Comparison of ENCODE assay signal across 8 cellular contexts in the genomic region with DNA sequence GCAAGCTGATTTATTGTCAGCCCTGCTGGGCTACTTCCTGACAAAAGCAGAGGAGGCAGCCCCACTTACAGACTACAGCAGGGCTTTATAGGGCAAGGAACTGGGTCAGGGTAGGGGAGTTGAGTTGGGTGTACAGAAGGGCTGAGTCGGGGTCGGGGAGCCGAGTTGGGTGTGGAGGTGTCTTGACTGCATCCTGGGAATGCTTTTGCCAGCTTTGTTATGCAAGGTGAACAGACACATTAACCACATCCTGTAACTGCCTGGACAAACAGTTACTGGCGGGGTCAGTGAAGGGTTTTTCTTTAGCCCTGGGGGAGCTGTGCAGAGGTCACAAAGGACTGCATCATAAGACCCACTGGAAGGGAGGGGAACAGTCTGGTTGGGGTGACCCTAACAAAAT. TPM values are rescaled to one million over a fixed set of nuclear protein-coding genes. Genes with fewer than 3 reads are reported as not detected.
A peak's percentile ranks its signal among the peaks of the same experiment; 100 is the strongest.
DNase-seq lines count a peak whose midpoint lies in the region; ATAC-seq and TF ChIP-seq lines count a peak whose summit lies in the region.

No MANE protein-coding gene starts in this region.

- peak; percentile 53 for ATAC-seq in GM18907 (IDR thresholded peaks at IDR 0.05; ENCODE audit: unreplicated experiment)
- ATAC-seq in GM21576 (IDR thresholded peaks at IDR 0.05; ENCODE audit: unreplicated experiment): no peak
- ATAC-seq in HG03354 (IDR thresholded peaks at IDR 0.05; ENCODE audit: poor library complexity, severe bottlenecking, unreplicated experiment): no peak

- H3K27ac Mint-ChIP-seq in dendritic cell treated with granulocyte-macrophage colony-stimulating factor and Interleukin-4, amounts not matched to agents 40 ng/mL and 50 ng/mL, for 4 days: peak overlapping the region; percentile 69
- peak overlapping the region; percentile 13 for H3K27ac Mint-ChIP-seq in nephron progenitor cell

- H3K27me3 Mint-ChIP-seq in dendritic cell treated with granulocyte-macrophage colony-stimulating factor and Interleukin-4, amounts not matched to agents 40 ng/mL and 50 ng/mL, for 4 days: no peaks in the 10 kb centered on the region
- peaks cover 7% of the 10 kb centered on the region for H3K27me3 Mint-ChIP-seq in nephron progenitor cell (ENCODE audit: low read depth, poor library complexity)

- no peaks in the 10 kb centered on the region for H3F3A ChIP-seq in Loucy (ENCODE audit: low read depth)

- peak overlapping the region; percentile 44 for H3K4me2 ChIP-seq in Loucy (ENCODE audit: low read depth, low read length, poor library complexity, severe bottlenecking)

- H3K9me3 ChIP-seq in Loucy (ENCODE audit: insufficient read depth, low read depth, low read length) (no peaks in the 10 kb centered on the region), colonic mucosa (no peaks in the 10 kb centered on the region)

- no peaks in the 10 kb centered on the region for H3K79me2 ChIP-seq in Loucy (ENCODE audit: insufficient read depth, low read length)

- H3K36me3 ChIP-seq in Loucy (ENCODE audit: insufficient read depth, low read length): no peaks in the 10 kb centered on the region
- no peaks in the 10 kb centered on the region for H3K36me3 ChIP-seq in colonic mucosa

- no peaks in the 10 kb centered on the region for H3K9me3 Mint-ChIP-seq in dendritic cell treated with granulocyte-macrophage colony-stimulating factor and Interleukin-4, amounts not matched to agents 40 ng/mL and 50 ng/mL, for 4 days
- peaks cover 3% of the 10 kb centered on the region for H3K9me3 Mint-ChIP-seq in nephron progenitor cell

- no peak overlapping the region for H3K27ac ChIP-seq in colonic mucosa

- H4K20me1 ChIP-seq in Loucy (ENCODE audit: insufficient read depth, low read length, poor library complexity, severe bottlenecking): no peaks in the 10 kb centered on the region

- H3K4me3 ChIP-seq in Loucy (ENCODE audit: low read length, poor library complexity, severe bottlenecking): no peak overlapping the region
- no peak overlapping the region for H3K4me3 ChIP-seq in colonic mucosa

- H3K9ac ChIP-seq in Loucy (ENCODE audit: low read depth, low read length, poor library complexity, severe bottlenecking) (no peak overlapping the region), colonic mucosa (ENCODE audit: low read depth in 2 of 2, low read length in 2 of 2) (no peak overlapping the region)

- intact Hi-C loops in dendritic cell treated with granulocyte-macrophage colony-stimulating factor and Interleukin-4, amounts not matched to agents 40 ng/mL and 50 ng/mL, for 4 days (cut with micrococcal nuclease): no loop called here
- intact Hi-C loops in colonic mucosa (cut with DNase I): no loop called here

- H3K9me2 ChIP-seq in Loucy (replicated peaks; ENCODE audit: low read depth, low read length): no peaks in the 10 kb centered on the region

- H3K4me1 ChIP-seq in Loucy (ENCODE audit: insufficient read depth, low read length, poor library complexity, severe bottlenecking) (peaks cover 23% of the 10 kb centered on the region), colonic mucosa (no peaks in the 10 kb centered on the region)

- H3K4me3 Mint-ChIP-seq in dendritic cell treated with granulocyte-macrophage colony-stimulating factor and Interleukin-4, amounts not matched to agents 40 ng/mL and 50 ng/mL, for 4 days: no peak overlapping the region
- H3K4me3 Mint-ChIP-seq in nephron progenitor cell: peak overlapping the region; percentile 2

- TF ChIP-seq CTCF in Loucy (conservative IDR thresholded peaks at IDR 0.05; ENCODE audit: low read length) (no peak), nephron progenitor cell (IDR thresholded peaks at IDR 0.05) (no peak), colonic mucosa (IDR thresholded peaks at IDR 0.05) (no peak)

- H3K27me3 ChIP-seq in Loucy (ENCODE audit: insufficient read depth, low read length, poor library complexity, severe bottlenecking) (no peaks in the 10 kb centered on the region), colonic mucosa (no peaks in the 10 kb centered on the region)

- peaks cover 6% of the 10 kb centered on the region for H3K36me3 Mint-ChIP-seq in dendritic cell treated with granulocyte-macrophage colony-stimulating factor and Interleukin-4, amounts not matched to agents 40 ng/mL and 50 ng/mL, for 4 days (ENCODE audit: low read depth)
- no peaks in the 10 kb centered on the region for H3K36me3 Mint-ChIP-seq in nephron progenitor cell (ENCODE audit: low read depth)

- H2AFZ ChIP-seq in Loucy (ENCODE audit: low read length): peak overlapping the region; percentile 24; the same call in 1 of the 2 replicates

- DNase-seq in nephron progenitor cell (no peak), mesenteric fat pad (ENCODE audit: low spot score) (no peak), colonic mucosa (no peak)

- peaks cover 25% of the 10 kb centered on the region for H3K4me1 Mint-ChIP-seq in dendritic cell treated with granulocyte-macrophage colony-stimulating factor and Interleukin-4, amounts not matched to agents 40 ng/mL and 50 ng/mL, for 4 days (ENCODE audit: low read depth)
- peaks cover 16% of the 10 kb centered on the region for H3K4me1 Mint-ChIP-seq in nephron progenitor cell

RNA-seq across cellular contexts. Expression of gene GBP5, which starts 39.1 kb away (rescaled TPM):
- 2.1 TPM for total RNA-seq in mesenteric fat pad
- 1 to 10 TPM; 1.3 to 3.0 TPM for total RNA-seq in colonic mucosa

RNA-seq across cellular contexts. Expression of gene GBP6, which starts 52.1 kb away (rescaled TPM):
- total RNA-seq in mesenteric fat pad (not detected), colonic mucosa (not detected)
